Comparison of ENCODE assay signal across 25 cellular contexts in the genomic region with DNA sequence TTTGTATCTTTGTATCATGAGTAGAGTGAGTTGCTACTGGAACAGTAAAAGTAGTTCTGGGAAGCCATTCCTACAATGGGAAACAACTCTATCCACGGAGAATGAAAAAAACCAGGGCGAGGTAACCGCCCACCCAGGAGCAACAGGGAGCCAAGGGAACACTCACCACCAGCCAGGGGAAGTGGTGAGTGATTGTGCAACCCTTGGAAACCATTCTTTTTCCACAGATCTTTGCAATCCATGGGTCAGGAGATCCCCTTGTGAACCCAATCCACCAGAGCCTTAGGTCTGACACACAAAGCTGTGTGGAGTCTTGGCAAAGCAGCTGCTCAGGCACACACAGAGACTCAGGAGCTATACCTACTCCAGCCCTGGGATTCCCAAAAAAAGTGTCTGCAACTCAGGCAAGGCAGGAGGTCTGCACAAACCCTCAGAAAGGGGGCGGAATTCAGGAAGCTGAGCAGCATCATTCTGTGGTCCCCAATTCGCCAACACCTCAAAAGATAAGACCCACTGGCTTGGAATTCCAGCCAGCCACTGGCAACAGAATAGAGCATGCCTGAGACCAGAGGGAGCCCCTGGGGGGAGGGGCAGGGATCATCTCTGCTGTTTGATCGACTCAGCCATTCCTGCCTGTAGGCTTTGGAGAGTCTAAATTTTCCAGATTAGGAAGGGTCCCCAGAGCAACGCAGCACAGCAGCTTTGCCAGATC. TPM values are rescaled to one million over a fixed set of nuclear protein-coding genes. Genes with fewer than 3 reads are reported as not detected.
A peak's percentile ranks its signal among the peaks of the same experiment; 100 is the strongest.
DNase-seq lines count a peak whose midpoint lies in the region; ATAC-seq and TF ChIP-seq lines count a peak whose summit lies in the region.
"Had no signal": no experiment of that assay in that cellular context is flagged by ENCODE, and none has a peak within 500 bp of the region (broad histone marks: within the 10 kb centered on the region; RNA-seq: fewer than 3 reads in every experiment).

No MANE protein-coding gene starts in this region.

- no peaks in the 10 kb centered on the region for H3K4me1 ChIP-seq in left ventricle myocardium inferior
- no peaks in the 10 kb centered on the region for H3K4me1 ChIP-seq in upper lobe of right lung
- H3K4me1 ChIP-seq: thyroid gland had no signal

- H3K27me3 ChIP-seq in left ventricle myocardium inferior (ENCODE audit: low read depth) (no peaks in the 10 kb centered on the region), upper lobe of right lung (no peaks in the 10 kb centered on the region)
- H3K27me3 ChIP-seq: neutrophil, sigmoid colon, thyroid gland had no signal

- DNase-seq in Right ventricle myocardium inferior (ENCODE audit: missing footprints) (peak; percentile 18), left ventricle myocardium inferior (no peak), UCSD-AML1 (lab: John Stamatoyannopoulos, UW; ENCODE audit: unreplicated experiment) (peak; percentile 5), fibroblast of peridontal ligament (ENCODE audit: extremely low read depth) (peak; percentile 72), upper lobe of right lung (no peak), SKM-1 (lab: John Stamatoyannopoulos, UW; ENCODE audit: unreplicated experiment) (no peak)
- DNase-seq in activated CD8-positive, alpha-beta memory T cell treated with anti-CD3 and anti-CD28 coated beads, Interleukin-2, amount 50 U/mL, for 48 hours: no peak
- DNase-seq: 8988T; activated CD4-positive, alpha-beta T cell treated with anti-CD3 and anti-CD28 coated beads for 4 hours; activated T-cell treated with anti-CD3 and anti-CD28 coated beads for 4 hours; CD4-positive, alpha-beta memory T cell; DND-41; heart left ventricle; midbrain; NCI-H1048; NCI-H2171; stimulated activated CD4-positive, alpha-beta T cell treated with anti-CD3 and anti-CD28 coated beads, Interleukin-2, amount 100 ng/mL, for 48 hours; stimulated activated CD8-positive, alpha-beta memory T cell treated with anti-CD3 and anti-CD28 coated beads, Interleukin-4, amount 100 ng/mL, for 48 hours; T-helper 2 cell; thyroid gland had no signal

- H3K9me3 ChIP-seq in left ventricle myocardium inferior (replicated peaks): peaks cover 5% of the 10 kb centered on the region
- no peaks in the 10 kb centered on the region for H3K9me3 ChIP-seq in upper lobe of right lung
- H3K9me3 ChIP-seq: heart left ventricle, neutrophil, sigmoid colon, thyroid gland had no signal

- no peak for TF ChIP-seq CTCF in left ventricle myocardium inferior (IDR thresholded peaks at IDR 0.05; ENCODE audit: borderline replicate concordance)
- no peak for TF ChIP-seq CTCF in upper lobe of right lung (IDR thresholded peaks at IDR 0.05)

- H3K4me3 ChIP-seq in left ventricle myocardium inferior (no peak overlapping the region), upper lobe of right lung (no peak overlapping the region)
- H3K4me3 ChIP-seq: heart left ventricle, sigmoid colon, thyroid gland had no signal

- H3K27ac ChIP-seq in left ventricle myocardium inferior (replicated peaks) (no peak overlapping the region), upper lobe of right lung (no peak overlapping the region)
- H3K27ac ChIP-seq: neutrophil, sigmoid colon, thyroid gland had no signal

- intact Hi-C loops in Right ventricle myocardium inferior (cut with DNase I) (no loop called here), left ventricle myocardium inferior (cut with micrococcal nuclease) (no loop called here), upper lobe of right lung (cut with DNase I) (no loop called here)

- H3K36me3 ChIP-seq in left ventricle myocardium inferior (no peaks in the 10 kb centered on the region), upper lobe of right lung (no peaks in the 10 kb centered on the region)
- H3K36me3 ChIP-seq: heart left ventricle, neutrophil, sigmoid colon, thyroid gland had no signal

- ATAC-seq in Right ventricle myocardium inferior (peak; percentile 42), upper lobe of right lung (peak; percentile 74), HG03025 (IDR thresholded peaks at IDR 0.05; ENCODE audit: low FRiP score, unreplicated experiment) (no peak)

RNA-seq across cellular contexts. Expression of a gene that starts 52.1 kb away (rescaled TPM):
- total RNA-seq in Right ventricle myocardium inferior (0.35 TPM), left ventricle myocardium inferior (0.82 TPM), upper lobe of right lung (1.4 TPM)
- total RNA-seq: CD4-positive, alpha-beta memory T cell; endothelial cell of umbilical vein; kidney epithelial cell had no signal

Comparison
In these comparisons a context has a peak if more than half of its experiments do, and no peak if none do; other contexts are left out.
1. DNase-seq: peak in Right ventricle myocardium inferior (single experiment), UCSD-AML1 (single experiment) and fibroblast of peridontal ligament (single experiment); none in left ventricle myocardium inferior (single experiment), upper lobe of right lung (single experiment), SKM-1 (single experiment) and activated CD8-positive, alpha-beta memory T cell treated with anti-CD3 and anti-CD28 coated beads, Interleukin-2, amount 50 U/mL, for 48 hours (single experiment).